11 cellular contexts compared by ENCODE assay signal in genomic region chr1:2135425-2135824, GRCh38. TPM values are rescaled to one million over a fixed set of nuclear protein-coding genes. Genes with fewer than 3 reads are reported as not detected.
DNase-seq lines count a peak whose midpoint lies in the region; ATAC-seq and TF ChIP-seq lines count a peak whose summit lies in the region.
"Had no signal": no experiment of that assay in that cellular context is flagged by ENCODE, and none has a peak within 500 bp of the region (broad histone marks: within the 10 kb centered on the region; RNA-seq: fewer than 3 reads in every experiment).

No MANE protein-coding gene starts in this region.

- no peaks in the 10 kb centered on the region for H3K27me3 ChIP-seq in esophagus muscularis mucosa
- H3K27me3 ChIP-seq in muscle layer of duodenum (ENCODE audit: low read depth, low read length): no peaks in the 10 kb centered on the region

- no peak for ATAC-seq in HG02798 (IDR thresholded peaks at IDR 0.05; ENCODE audit: poor library complexity, unreplicated experiment)
- no peak for ATAC-seq in activated CD8-positive, alpha-beta memory T cell treated with anti-CD3 and anti-CD28 coated beads, Interleukin-2, amount 10 ng/mL, durations not matched to agents 7 days and 5 days
- ATAC-seq: activated naive CD4-positive, alpha-beta T cell treated with anti-CD3 and anti-CD28 coated beads, Interleukin-2, amount 50 U/mL, for 72 hours had no signal

- H3K9me3 ChIP-seq in esophagus muscularis mucosa: no peaks in the 10 kb centered on the region
- H3K9me3 ChIP-seq in muscle layer of duodenum (ENCODE audit: control insufficient read depth in 1 of 2, low read length in 2 of 2): no peaks in the 10 kb centered on the region

- peak; percentile 41 for DNase-seq in AG04449 (ENCODE audit: low read depth, low spot score)
- peak; percentile 56 to 77 for DNase-seq in NCI-H526 (lab: John Stamatoyannopoulos, UW)
- DNase-seq in esophagus muscularis mucosa (ENCODE audit: extremely low spot score): no peak
- no peak for DNase-seq in AML-193 (lab: John Stamatoyannopoulos, UW)
- no peak for DNase-seq in activated CD8-positive, alpha-beta memory T cell treated with anti-CD3 and anti-CD28 coated beads, Interleukin-2, amount 10 ng/mL, durations not matched to agents 7 days and 5 days
- DNase-seq in DMS53 (lab: John Stamatoyannopoulos, UW): no peak
- DNase-seq: NCI-H82, occipital lobe had no signal

- POLR2A ChIA-PET in AG04449 (lab: Yijun Ruan, JAX): no interaction called here

- H3K4me3 Mint-ChIP-seq in activated CD8-positive, alpha-beta memory T cell treated with anti-CD3 and anti-CD28 coated beads, Interleukin-2, amount 10 ng/mL, durations not matched to agents 7 days and 5 days: no peak overlapping the region

- H3K4me1 Mint-ChIP-seq in activated CD8-positive, alpha-beta memory T cell treated with anti-CD3 and anti-CD28 coated beads, Interleukin-2, amount 10 ng/mL, durations not matched to agents 7 days and 5 days: peaks cover 19% of the 10 kb centered on the region

- CTCF ChIA-PET in AG04449 (lab: Yijun Ruan, JAX): interaction anchor here (0.7 kb wide), 1 partner anchor 39 kb away, joined by 3 read pairs; no protein-coding TSS in a partner anchor
- CTCF ChIA-PET in activated CD8-positive, alpha-beta memory T cell treated with anti-CD3 and anti-CD28 coated beads, Interleukin-2, amount 10 ng/mL, durations not matched to agents 7 days and 5 days (lab: Charles Lee): no interaction called here

- H3K36me3 ChIP-seq in esophagus muscularis mucosa: no peaks in the 10 kb centered on the region
- no peaks in the 10 kb centered on the region for H3K36me3 ChIP-seq in muscle layer of duodenum (ENCODE audit: control insufficient read depth in 1 of 2, insufficient read depth in 2 of 2, low read length in 2 of 2)

- no peaks in the 10 kb centered on the region for H3K27me3 Mint-ChIP-seq in activated CD8-positive, alpha-beta memory T cell treated with anti-CD3 and anti-CD28 coated beads, Interleukin-2, amount 10 ng/mL, durations not matched to agents 7 days and 5 days

- TF ChIP-seq CTCF in AG04449 (IDR thresholded peaks at IDR 0.05; ENCODE audit: insufficient read depth, low read length, missing control alignments) (no peak), esophagus muscularis mucosa (IDR thresholded peaks at IDR 0.05) (peak in 1 of 3 experiments; percentile 4)

- intact Hi-C loops in esophagus muscularis mucosa (cut with DNase I): no loop called here

- H3K4me3 ChIP-seq in AG04449 (ENCODE audit: low read depth, low read length): no peak overlapping the region
- H3K4me3 ChIP-seq in esophagus muscularis mucosa: no peak overlapping the region
- H3K4me3 ChIP-seq in muscle layer of duodenum (ENCODE audit: low read depth in 1 of 2, low read length in 2 of 2): no peak overlapping the region

- H3K27ac ChIP-seq in esophagus muscularis mucosa (replicated peaks in 1 of 4): peak overlapping the region; percentile 89 to 95 (median 92)
- peak overlapping the region; percentile 89 for H3K27ac ChIP-seq in muscle layer of duodenum (ENCODE audit: low read length)

- no peaks in the 10 kb centered on the region for H3K36me3 Mint-ChIP-seq in activated CD8-positive, alpha-beta memory T cell treated with anti-CD3 and anti-CD28 coated beads, Interleukin-2, amount 10 ng/mL, durations not matched to agents 7 days and 5 days
- H3K36me3 Mint-ChIP-seq: activated naive CD4-positive, alpha-beta T cell treated with anti-CD3 and anti-CD28 coated beads, Interleukin-2, amount 50 U/mL, for 72 hours had no signal

- H3K27ac Mint-ChIP-seq in activated CD8-positive, alpha-beta memory T cell treated with anti-CD3 and anti-CD28 coated beads, Interleukin-2, amount 10 ng/mL, durations not matched to agents 7 days and 5 days: no peak overlapping the region

- H3K4me1 ChIP-seq in esophagus muscularis mucosa (peaks cover 27 to 35% (median 33%) of the 10 kb centered on the region in 4 donors), muscle layer of duodenum (ENCODE audit: control insufficient read depth in 1 of 2, insufficient read depth in 2 of 2, low read length in 2 of 2) (peaks cover 5 to 12% of the 10 kb centered on the region in 2 donors)

- TF ChIP-seq POLR2A in esophagus muscularis mucosa (IDR thresholded peaks at IDR 0.05; ENCODE audit: low read depth): no peak

- TF ChIP-seq EP300 in esophagus muscularis mucosa (IDR thresholded peaks at IDR 0.05): no peak

- 43% methylated on average over 15 of the region's 15 CpGs for WGBS in esophagus muscularis mucosa

- H3K9me3 Mint-ChIP-seq in activated CD8-positive, alpha-beta memory T cell treated with anti-CD3 and anti-CD28 coated beads, Interleukin-2, amount 10 ng/mL, durations not matched to agents 7 days and 5 days (ENCODE audit: low read depth): no peaks in the 10 kb centered on the region
- H3K9me3 Mint-ChIP-seq: activated naive CD4-positive, alpha-beta T cell treated with anti-CD3 and anti-CD28 coated beads, Interleukin-2, amount 50 U/mL, for 72 hours had no signal

RNA-seq across cellular contexts. Expression of gene FAAP20, which starts 59.1 kb away (rescaled TPM):
- total RNA-seq in esophagus muscularis mucosa: 10 to 100 TPM; 37.9 to 81.7 (median 55.7) TPM
- total RNA-seq in activated CD8-positive, alpha-beta memory T cell treated with anti-CD3 and anti-CD28 coated beads, Interleukin-2, amount 10 ng/mL, durations not matched to agents 7 days and 5 days: 10 to 100 TPM; 52.5 to 55.7 TPM

Comparison
In these comparisons a context has a peak if more than half of its experiments do, and no peak if none do; other contexts are left out.
1. DNase-seq: peak in AG04449 (single experiment) and NCI-H526 (2 of 2); none in esophagus muscularis mucosa (single experiment), AML-193 (0 of 2), activated CD8-positive, alpha-beta memory T cell treated with anti-CD3 and anti-CD28 coated beads, Interleukin-2, amount 10 ng/mL, durations not matched to agents 7 days and 5 days (single experiment) and DMS53 (single experiment).